ENCODE assay signal across 2 cellular contexts in genomic region chr18:34248727-34249126, GRCh38.
A peak's percentile ranks its signal among the peaks of the same experiment; 100 is the strongest.
TF ChIP-seq lines count a peak whose summit lies in the region.

No MANE protein-coding gene starts in this region.

TF ChIP-seq in IMR-90, 13 proteins besides CTCF, POLR2A, EP300 and RAD21:
- TF ChIP-seq CEBPB (IDR thresholded peaks at IDR 0.05; ENCODE audit: low read depth, low read length) (peak; percentile 56), BHLHE40 (IDR thresholded peaks at IDR 0.05; ENCODE audit: low read depth, low read length) (no peak)

TF ChIP-seq in H1, 55 proteins besides CTCF, POLR2A, EP300 and RAD21:
- TF ChIP-seq CTBP2 (IDR thresholded peaks at IDR 0.05; ENCODE audit: borderline replicate concordance, insufficient read depth, insufficient read length, low read length): no peak
- TF ChIP-seq MAFK (IDR thresholded peaks at IDR 0.05; ENCODE audit: low read depth, low read length): no peak
- no peak for TF ChIP-seq TEAD4 (IDR thresholded peaks at IDR 0.05; ENCODE audit: low read depth, low read length)
- TF ChIP-seq CEBPB (IDR thresholded peaks at IDR 0.05; ENCODE audit: low read depth, low read length): peak; percentile 5; the same call in 1 of the 2 replicates
- no peak for TF ChIP-seq GTF2F1 (IDR thresholded peaks at IDR 0.05; ENCODE audit: borderline replicate concordance, low read depth, low read length)
